ENCODE assay signal across 8 cellular contexts in genomic region chr6:116278853-116279231, GRCh38. TPM values are rescaled to one million over a fixed set of nuclear protein-coding genes. Genes with fewer than 3 reads are reported as not detected.
DNase-seq lines count a peak whose midpoint lies in the region; ATAC-seq and TF ChIP-seq lines count a peak whose summit lies in the region.

No MANE protein-coding gene starts in this region.

- intact Hi-C loops in aorta (cut with DNase I) = loop anchor here (2.0 to 5.0 kb wide), 2 partner anchors 24 to 233 kb away; partner anchors contain the start of genes CALHM5 (in 1 of the 2) and TSPYL4 (in 1 of the 2)

- peak overlapping the region; percentile 90 for H3K4me3 ChIP-seq in effector memory CD4-positive, alpha-beta T cell (ENCODE audit: insufficient read depth, low read depth, low read length, poor library complexity, severe bottlenecking)
- H3K4me3 ChIP-seq in muscle layer of duodenum (ENCODE audit: low read depth in 1 of 2, low read length in 2 of 2) (peak overlapping the region; percentile 86 to 89), aorta (ENCODE audit: low read length in 2 of 2) (peak overlapping the region; percentile 65 to 77)

- POLR2A ChIA-PET in RWPE1 (lab: Yijun Ruan, JAX; ENCODE audit: low non-redundant PET) = no interaction called here

- H3K27me3 ChIP-seq in effector memory CD4-positive, alpha-beta T cell (replicated peaks; ENCODE audit: control insufficient read depth, insufficient read depth, low read length, poor library complexity, severe bottlenecking) = no peaks in the 10 kb centered on the region
- H3K27me3 ChIP-seq in muscle layer of duodenum (ENCODE audit: low read depth, low read length) = no peaks in the 10 kb centered on the region
- H3K27me3 ChIP-seq in aorta (ENCODE audit: control insufficient read depth in 1 of 2, insufficient read depth in 2 of 2, low read length in 1 of 2) = no peaks in the 10 kb centered on the region

- H3K27ac ChIP-seq in RWPE1 (peak overlapping the region; percentile 97), muscle layer of duodenum (ENCODE audit: low read length) (peak overlapping the region; percentile 96), aorta (ENCODE audit: low read depth in 1 of 2, low read length in 2 of 2) (peak overlapping the region; percentile 81 to 84)
- H3K27ac ChIP-seq in effector memory CD4-positive, alpha-beta T cell (ENCODE audit: insufficient read depth, low read length, poor library complexity, severe bottlenecking) = peak overlapping the region; percentile 99

- H3K9me3 ChIP-seq in effector memory CD4-positive, alpha-beta T cell (ENCODE audit: control insufficient read depth, low read length) = no peaks in the 10 kb centered on the region
- H3K9me3 ChIP-seq in muscle layer of duodenum (ENCODE audit: control insufficient read depth in 1 of 2, low read length in 2 of 2) (no peaks in the 10 kb centered on the region), aorta (ENCODE audit: control insufficient read depth, low read length) (no peaks in the 10 kb centered on the region)

- peak; percentile 60 for ATAC-seq in aorta (ENCODE audit: low FRiP score)
- ATAC-seq in HG02798 (IDR thresholded peaks at IDR 0.05; ENCODE audit: poor library complexity, unreplicated experiment) = no peak
- no peak for ATAC-seq in GM18517 (IDR thresholded peaks at IDR 0.05; ENCODE audit: unreplicated experiment)

- no peak for TF ChIP-seq CTCF in RWPE1 (conservative IDR thresholded peaks at IDR 0.05; ENCODE audit: low read depth)

- WGBS in aorta, 2 donors = 8 to 11% methylated on average over 12 of the region's 12 CpGs

- peak; percentile 41 for DNase-seq in activated CD4-positive, alpha-beta T cell treated with anti-CD3 and anti-CD28 coated beads for 48 hours
- no peak for DNase-seq in activated CD4-positive, alpha-beta T cell treated with anti-CD3 and anti-CD28 coated beads for 4 hours
- DNase-seq in RWPE1 (ENCODE audit: low spot score) (peak; percentile 31), aorta (peak; percentile 69 to 81)
- DNase-seq in effector memory CD4-positive, alpha-beta T cell = no peak

- peaks cover 29% of the 10 kb centered on the region for H3K4me1 ChIP-seq in effector memory CD4-positive, alpha-beta T cell (ENCODE audit: control insufficient read depth, insufficient read depth, low read length, poor library complexity, severe bottlenecking)
- H3K4me1 ChIP-seq in muscle layer of duodenum (ENCODE audit: control insufficient read depth in 1 of 2, insufficient read depth in 2 of 2, low read length in 2 of 2) (peaks cover 7 to 46% of the 10 kb centered on the region in 2 donors), aorta (ENCODE audit: control insufficient read depth in 1 of 2, insufficient read depth in 2 of 2, low read length in 2 of 2) (peaks cover 0 to 7% of the 10 kb centered on the region in 2 donors)

- CTCF ChIA-PET in RWPE1 (lab: Yijun Ruan, JAX) = interaction anchor here (0.7 to 3.8 kb wide), 5 partner anchors 9 to 334 kb away, joined by 3 to 23 read pairs (median 7); partner anchors contain the start of gene RWDD1

- peaks cover 12% of the 10 kb centered on the region for H3K36me3 ChIP-seq in effector memory CD4-positive, alpha-beta T cell (ENCODE audit: control insufficient read depth, insufficient read depth, low read length)
- H3K36me3 ChIP-seq in muscle layer of duodenum (ENCODE audit: control insufficient read depth in 1 of 2, insufficient read depth in 2 of 2, low read length in 2 of 2) (peaks cover 3 to 12% of the 10 kb centered on the region in 2 donors), aorta (ENCODE audit: control insufficient read depth in 1 of 2, insufficient read depth in 2 of 2, low read length in 1 of 2) (no peaks in the 10 kb centered on the region)

RNA-seq across cellular contexts. Expression of gene TSPYL1, which starts 0.9 kb away (rescaled TPM):
- 10 to 100 TPM; 77.2 to 78.0 TPM for total RNA-seq in aorta
- 10 to 100 TPM; 30.8 to 32.2 TPM for polyA plus RNA-seq in aorta

RNA-seq across cellular contexts. Expression of gene TSPYL4, which starts 25.0 kb away (rescaled TPM):
- total RNA-seq in aorta = 10 to 100 TPM; 15.7 to 18.4 TPM
- 10 to 100 TPM; 10.5 to 19.1 TPM for polyA plus RNA-seq in aorta

Comparison
In these comparisons a context has a peak if more than half of its experiments do, and no peak if none do; other contexts are left out.
1. DNase-seq: peak in activated CD4-positive, alpha-beta T cell treated with anti-CD3 and anti-CD28 coated beads for 48 hours (single experiment), RWPE1 (single experiment) and aorta (2 of 2); none in activated CD4-positive, alpha-beta T cell treated with anti-CD3 and anti-CD28 coated beads for 4 hours (0 of 2) and effector memory CD4-positive, alpha-beta T cell (0 of 3).
2. Peak in every context shown above with its lines, with median percentiles within 50 percentile points of each other: H3K27ac ChIP-seq and H3K4me3 ChIP-seq.